ENCODE assay signal across 10 cellular contexts in the genomic region with DNA sequence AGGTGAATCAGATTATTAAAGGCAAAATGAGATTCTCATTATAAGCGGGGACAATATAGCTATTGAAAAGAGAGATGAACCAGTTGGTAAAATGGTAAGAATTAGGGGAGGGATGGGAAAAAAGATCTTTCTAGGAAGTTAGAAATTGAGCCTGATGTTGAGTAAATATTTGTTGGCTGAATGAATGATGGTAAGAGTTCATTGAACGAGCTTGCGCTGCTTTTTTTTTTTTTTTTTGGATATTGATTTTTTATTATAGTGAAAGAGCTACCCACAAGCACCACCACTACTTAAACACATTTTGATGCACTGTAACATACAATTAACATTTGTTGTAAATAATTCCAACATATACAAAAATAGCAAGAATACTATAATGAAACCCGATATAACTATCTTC. TPM values are rescaled to one million over a fixed set of nuclear protein-coding genes. Genes with fewer than 3 reads are reported as not detected.
DNase-seq lines count a peak whose midpoint lies in the region; ATAC-seq and TF ChIP-seq lines count a peak whose summit lies in the region.
"Had no signal": no experiment of that assay in that cellular context is flagged by ENCODE, and none has a peak within 500 bp of the region (broad histone marks: within the 10 kb centered on the region; RNA-seq: fewer than 3 reads in every experiment).

No MANE protein-coding gene starts in this region.

- H3K4me1 ChIP-seq in liver (ENCODE audit: control insufficient read depth in 4 of 4, insufficient read depth in 4 of 4, low read length in 3 of 4) (peaks cover 0 to 26% (median 20%) of the 10 kb centered on the region in 4 donors), thyroid gland (peaks cover 11 to 27% of the 10 kb centered on the region in 2 donors)

- no peaks in the 10 kb centered on the region for H3K36me3 ChIP-seq in liver (ENCODE audit: control insufficient read depth in 4 of 4, insufficient read depth in 3 of 4, low read depth in 1 of 4, low read length in 3 of 4)
- H3K36me3 ChIP-seq in thyroid gland = no peaks in the 10 kb centered on the region

- no peak for TF ChIP-seq CTCF in activated CD8-positive, alpha-beta T cell treated with anti-CD3 and anti-CD28 coated beads for 36 hours (IDR thresholded peaks at IDR 0.05)
- no peak for TF ChIP-seq CTCF in liver (IDR thresholded peaks at IDR 0.05; ENCODE audit: low read depth, low read length, missing input control)
- TF ChIP-seq CTCF in thyroid gland (IDR thresholded peaks at IDR 0.05) = no peak

- peak overlapping the region in 1 of 2 donors; percentile 36 for H3K9ac ChIP-seq in liver (ENCODE audit: low read depth in 1 of 2, low read length in 2 of 2)

- H3K36me3 Mint-ChIP-seq in activated naive CD4-positive, alpha-beta T cell treated with anti-CD3 and anti-CD28 coated beads for 36 hours (ENCODE audit: low read depth) = no peaks in the 10 kb centered on the region
- H3K36me3 Mint-ChIP-seq in activated naive CD4-positive, alpha-beta T cell treated with anti-CD3 and anti-CD28 coated beads, Interleukin-2, amount 50 U/mL, for 72 hours = peaks cover 12 to 13% of the 10 kb centered on the region in 2 donors
- peaks cover 3% of the 10 kb centered on the region for H3K36me3 Mint-ChIP-seq in activated CD8-positive, alpha-beta T cell treated with anti-CD3 and anti-CD28 coated beads for 36 hours (ENCODE audit: low read depth)

- intact Hi-C loops in activated naive CD4-positive, alpha-beta T cell treated with anti-CD3 and anti-CD28 coated beads for 36 hours (cut with micrococcal nuclease) = no loop called here
- intact Hi-C loops in activated CD8-positive, alpha-beta T cell treated with anti-CD3 and anti-CD28 coated beads for 36 hours (cut with micrococcal nuclease) = no loop called here
- intact Hi-C loops in thyroid gland (cut with DNase I) = no loop called here

- peaks cover 5% of the 10 kb centered on the region for H3K9me3 Mint-ChIP-seq in activated naive CD4-positive, alpha-beta T cell treated with anti-CD3 and anti-CD28 coated beads for 36 hours
- H3K9me3 Mint-ChIP-seq in activated naive CD4-positive, alpha-beta T cell treated with anti-CD3 and anti-CD28 coated beads, Interleukin-2, amount 50 U/mL, for 72 hours = peaks cover 0 to 4% of the 10 kb centered on the region in 2 donors
- H3K9me3 Mint-ChIP-seq in activated CD8-positive, alpha-beta T cell treated with anti-CD3 and anti-CD28 coated beads for 36 hours = peaks cover 5% of the 10 kb centered on the region

- CTCF ChIA-PET in activated naive CD4-positive, alpha-beta T cell treated with anti-CD3 and anti-CD28 coated beads for 36 hours (lab: Charles Lee) = interaction anchor here (0.6 to 1.6 kb wide), 13 partner anchors 11 to 377 kb away, joined by 3 to 6 read pairs (median 4); a partner anchor contains a TSS
- CTCF ChIA-PET in activated CD8-positive, alpha-beta T cell treated with anti-CD3 and anti-CD28 coated beads for 36 hours (lab: Charles Lee) = interaction anchor here (0.7 to 1.8 kb wide), 8 partner anchors 11 to 466 kb away, joined by 3 to 10 read pairs (median 4); a partner anchor contains a TSS

- H3K4me1 Mint-ChIP-seq in activated naive CD4-positive, alpha-beta T cell treated with anti-CD3 and anti-CD28 coated beads for 36 hours (ENCODE audit: low read depth) = peaks cover 23% of the 10 kb centered on the region
- H3K4me1 Mint-ChIP-seq in activated CD8-positive, alpha-beta T cell treated with anti-CD3 and anti-CD28 coated beads for 36 hours (ENCODE audit: low read depth) = peaks cover 29% of the 10 kb centered on the region

- POLR2A ChIA-PET in activated CD8-positive, alpha-beta T cell treated with anti-CD3 and anti-CD28 coated beads for 36 hours (lab: Charles Lee) = interaction anchor here (1.1 to 1.8 kb wide), 4 partner anchors 24 to 565 kb away, joined by 3 to 17 read pairs (median 6); a partner anchor contains a TSS

- TF ChIP-seq POLR2A in thyroid gland (IDR thresholded peaks at IDR 0.05) = no peak

- no peak for ATAC-seq in activated naive CD4-positive, alpha-beta T cell treated with anti-CD3 and anti-CD28 coated beads, Interleukin-2, amount 50 U/mL, for 72 hours
- no peak for ATAC-seq in activated CD8-positive, alpha-beta T cell treated with anti-CD3 and anti-CD28 coated beads for 36 hours
- no peak for ATAC-seq in GM18517 (IDR thresholded peaks at IDR 0.05; ENCODE audit: unreplicated experiment)

- 60% methylated on average over 4 of the region's 4 CpGs for WGBS in liver
- 94 to 97% methylated on average over 4 of the region's 4 CpGs for WGBS in thyroid gland, 2 donors

- H3K27me3 ChIP-seq in liver (ENCODE audit: control insufficient read depth in 4 of 4, insufficient read depth in 4 of 4, low read length in 3 of 4) (no peaks in the 10 kb centered on the region), thyroid gland (no peaks in the 10 kb centered on the region)

- H3K9me3 ChIP-seq in liver (ENCODE audit: control insufficient read depth in 4 of 4, low read length in 3 of 4) = no peaks in the 10 kb centered on the region
- no peaks in the 10 kb centered on the region for H3K9me3 ChIP-seq in thyroid gland

- no peaks in the 10 kb centered on the region for H3K27me3 Mint-ChIP-seq in activated naive CD4-positive, alpha-beta T cell treated with anti-CD3 and anti-CD28 coated beads for 36 hours (ENCODE audit: low read depth)
- H3K27me3 Mint-ChIP-seq in activated CD8-positive, alpha-beta T cell treated with anti-CD3 and anti-CD28 coated beads for 36 hours = peaks cover 1% of the 10 kb centered on the region

- H3K4me3 Mint-ChIP-seq in activated naive CD4-positive, alpha-beta T cell treated with anti-CD3 and anti-CD28 coated beads for 36 hours = peak overlapping the region; percentile 77
- peak overlapping the region; percentile 80 for H3K4me3 Mint-ChIP-seq in activated CD8-positive, alpha-beta T cell treated with anti-CD3 and anti-CD28 coated beads for 36 hours

- peak overlapping the region; percentile 98 for H3K27ac ChIP-seq in liver (ENCODE audit: low read depth in 1 of 2, low read length in 2 of 2)
- peak overlapping the region in 2 of 3 donors; percentile 72 to 79 for H3K27ac ChIP-seq in thyroid gland

- DNase-seq in activated naive CD4-positive, alpha-beta T cell treated with anti-CD3 and anti-CD28 coated beads for 36 hours = no peak
- DNase-seq in activated naive CD4-positive, alpha-beta T cell treated with anti-CD3 and anti-CD28 coated beads, Interleukin-2, amount 50 U/mL, for 72 hours (ENCODE audit: low spot score in 2 of 2) = no peak
- no peak for DNase-seq in activated CD8-positive, alpha-beta T cell treated with anti-CD3 and anti-CD28 coated beads for 36 hours
- DNase-seq in thyroid gland (no peak), NCI-H1930 (lab: John Stamatoyannopoulos, UW) (no peak), HUDEP-2 (lab: John Stamatoyannopoulos, UW; ENCODE audit: unreplicated experiment in 76 of 76) (no peak)
- DNase-seq: MV-4-11; stimulated activated CD4-positive, alpha-beta T cell treated with anti-CD3 and anti-CD28 coated beads, Interleukin-4, amount 100 ng/mL, for 4 hours had no signal

- TF ChIP-seq RAD21 in liver (IDR thresholded peaks at IDR 0.05) = no peak

- H3K4me3 ChIP-seq in liver (ENCODE audit: low read depth in 1 of 3, low read length in 3 of 3) (peak overlapping the region in 1 of 3 donors; percentile 100), thyroid gland (replicated peaks in 1 of 3) (no peak overlapping the region)

- peak overlapping the region; percentile 85 for H3K27ac Mint-ChIP-seq in activated naive CD4-positive, alpha-beta T cell treated with anti-CD3 and anti-CD28 coated beads for 36 hours
- peak overlapping the region in 1 of 2 donors; percentile 85 for H3K27ac Mint-ChIP-seq in activated naive CD4-positive, alpha-beta T cell treated with anti-CD3 and anti-CD28 coated beads, Interleukin-2, amount 50 U/mL, for 72 hours
- peak overlapping the region; percentile 85 for H3K27ac Mint-ChIP-seq in activated CD8-positive, alpha-beta T cell treated with anti-CD3 and anti-CD28 coated beads for 36 hours

TF ChIP-seq in liver, 16 proteins besides CTCF, POLR2A, EP300 and RAD21:
- peak; percentile 64 to 77 for TF ChIP-seq RXRA (IDR thresholded peaks at IDR 0.05)
- TF ChIP-seq HNF4A (conservative IDR thresholded peaks at IDR 0.05) = peak; percentile 8 to 35
- TF ChIP-seq, protein P1, sequence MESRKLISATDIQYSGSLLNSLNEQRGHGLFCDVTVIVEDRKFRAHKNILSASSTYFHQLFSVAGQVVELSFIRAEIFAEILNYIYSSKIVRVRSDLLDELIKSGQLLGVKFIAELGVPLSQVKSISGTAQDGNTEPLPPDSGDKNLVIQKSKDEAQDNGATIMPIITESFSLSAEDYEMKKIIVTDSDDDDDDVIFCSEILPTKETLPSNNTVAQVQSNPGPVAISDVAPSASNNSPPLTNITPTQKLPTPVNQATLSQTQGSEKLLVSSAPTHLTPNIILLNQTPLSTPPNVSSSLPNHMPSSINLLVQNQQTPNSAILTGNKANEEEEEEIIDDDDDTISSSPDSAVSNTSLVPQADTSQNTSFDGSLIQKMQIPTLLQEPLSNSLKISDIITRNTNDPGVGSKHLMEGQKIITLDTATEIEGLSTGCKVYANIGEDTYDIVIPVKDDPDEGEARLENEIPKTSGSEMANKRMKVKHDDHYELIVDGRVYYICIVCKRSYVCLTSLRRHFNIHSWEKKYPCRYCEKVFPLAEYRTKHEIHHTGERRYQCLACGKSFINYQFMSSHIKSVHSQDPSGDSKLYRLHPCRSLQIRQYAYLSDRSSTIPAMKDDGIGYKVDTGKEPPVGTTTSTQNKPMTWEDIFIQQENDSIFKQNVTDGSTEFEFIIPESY (IDR thresholded peaks at IDR 0.05) = no peak
- TF ChIP-seq FOXA1 (IDR thresholded peaks at IDR 0.05) = no peak
- TF ChIP-seq, protein P2, sequence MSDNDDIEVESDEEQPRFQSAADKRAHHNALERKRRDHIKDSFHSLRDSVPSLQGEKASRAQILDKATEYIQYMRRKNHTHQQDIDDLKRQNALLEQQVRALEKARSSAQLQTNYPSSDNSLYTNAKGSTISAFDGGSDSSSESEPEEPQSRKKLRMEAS (IDR thresholded peaks at IDR 0.05) = peak; percentile 26

RNA-seq across cellular contexts. Expression of a gene that starts 1.1 kb away (rescaled TPM):
- 10 to 100 TPM; 19.5 to 22.7 TPM for total RNA-seq in activated naive CD4-positive, alpha-beta T cell treated with anti-CD3 and anti-CD28 coated beads for 36 hours
- total RNA-seq in activated naive CD4-positive, alpha-beta T cell treated with anti-CD3 and anti-CD28 coated beads, Interleukin-2, amount 50 U/mL, for 72 hours = 10 to 100 TPM; 16.9 to 17.6 TPM
- total RNA-seq in activated CD8-positive, alpha-beta T cell treated with anti-CD3 and anti-CD28 coated beads for 36 hours = 10 to 100 TPM; 25.3 to 26.4 TPM
- total RNA-seq in liver (10 to 100 TPM in 1 of 2 donors, 1 to 10 TPM in 1; 8.9 to 49.1 TPM), thyroid gland (10 to 100 TPM; 27.0 to 56.2 (median 43.4) TPM)
- 10 to 100 TPM; 14.2 to 19.1 TPM for polyA plus RNA-seq in liver

RNA-seq across cellular contexts. Expression of a gene that starts 31.3 kb away (rescaled TPM):
- total RNA-seq in activated naive CD4-positive, alpha-beta T cell treated with anti-CD3 and anti-CD28 coated beads for 36 hours = 10 to 100 TPM; 58.5 to 64.5 TPM
- 10 to 100 TPM; 64.9 to 67.0 TPM for total RNA-seq in activated naive CD4-positive, alpha-beta T cell treated with anti-CD3 and anti-CD28 coated beads, Interleukin-2, amount 50 U/mL, for 72 hours
- total RNA-seq in activated CD8-positive, alpha-beta T cell treated with anti-CD3 and anti-CD28 coated beads for 36 hours = 10 to 100 TPM; 81.7 to 82.2 TPM
- 10 to 100 TPM; 12.8 to 14.0 TPM for total RNA-seq in liver
- polyA plus RNA-seq in liver = 10 to 100 TPM; 10.9 to 19.7 TPM
- total RNA-seq in thyroid gland = 10 to 100 TPM; 21.9 to 32.0 (median 27.2) TPM
